ENCODE assay signal across 2 cellular contexts in the genomic region with DNA sequence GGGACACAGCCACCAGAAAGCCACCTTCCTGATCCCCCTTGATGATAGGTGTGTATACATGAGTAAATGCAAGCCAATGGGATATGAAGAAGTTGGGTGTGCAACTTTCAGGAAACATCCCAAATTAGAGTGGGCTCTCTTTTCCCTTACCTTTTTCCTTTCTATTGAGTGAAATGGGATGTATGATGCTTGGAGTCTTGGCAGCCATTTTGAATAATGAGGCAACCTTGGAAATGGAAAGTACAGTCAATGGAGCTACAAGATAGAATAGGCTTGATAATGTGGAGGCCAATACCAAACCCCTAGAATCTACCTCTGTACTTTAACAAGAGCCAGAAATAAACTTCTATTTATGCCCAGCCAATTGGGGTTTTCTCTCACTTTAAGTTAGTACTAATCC.
A peak's percentile ranks its signal among the peaks of the same experiment; 100 is the strongest.
TF ChIP-seq lines count a peak whose summit lies in the region.

No MANE protein-coding gene starts in this region.

TF ChIP-seq in IMR-90, 13 proteins besides CTCF, POLR2A, EP300 and RAD21:
- no peak for TF ChIP-seq RCOR1 (IDR thresholded peaks at IDR 0.05; ENCODE audit: insufficient replicate concordance, low read length)
- TF ChIP-seq MAFK (IDR thresholded peaks at IDR 0.05; ENCODE audit: low read depth, low read length), result no peak
- TF ChIP-seq NFE2L2 (IDR thresholded peaks at IDR 0.05; ENCODE audit: low read depth, low read length), result no peak
- TF ChIP-seq SMC3 (IDR thresholded peaks at IDR 0.05; ENCODE audit: low read depth, low read length), result no peak
- no peak for TF ChIP-seq CHD1 (IDR thresholded peaks at IDR 0.05; ENCODE audit: low read depth, low read length)
- TF ChIP-seq MAZ (IDR thresholded peaks at IDR 0.05; ENCODE audit: borderline replicate concordance, low read depth, low read length), result no peak
- TF ChIP-seq, protein P1, sequence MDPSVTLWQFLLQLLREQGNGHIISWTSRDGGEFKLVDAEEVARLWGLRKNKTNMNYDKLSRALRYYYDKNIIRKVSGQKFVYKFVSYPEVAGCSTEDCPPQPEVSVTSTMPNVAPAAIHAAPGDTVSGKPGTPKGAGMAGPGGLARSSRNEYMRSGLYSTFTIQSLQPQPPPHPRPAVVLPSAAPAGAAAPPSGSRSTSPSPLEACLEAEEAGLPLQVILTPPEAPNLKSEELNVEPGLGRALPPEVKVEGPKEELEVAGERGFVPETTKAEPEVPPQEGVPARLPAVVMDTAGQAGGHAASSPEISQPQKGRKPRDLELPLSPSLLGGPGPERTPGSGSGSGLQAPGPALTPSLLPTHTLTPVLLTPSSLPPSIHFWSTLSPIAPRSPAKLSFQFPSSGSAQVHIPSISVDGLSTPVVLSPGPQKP (IDR thresholded peaks at IDR 0.05; ENCODE audit: borderline replicate concordance, low read depth, low read length), result no peak
- TF ChIP-seq, protein P2, sequence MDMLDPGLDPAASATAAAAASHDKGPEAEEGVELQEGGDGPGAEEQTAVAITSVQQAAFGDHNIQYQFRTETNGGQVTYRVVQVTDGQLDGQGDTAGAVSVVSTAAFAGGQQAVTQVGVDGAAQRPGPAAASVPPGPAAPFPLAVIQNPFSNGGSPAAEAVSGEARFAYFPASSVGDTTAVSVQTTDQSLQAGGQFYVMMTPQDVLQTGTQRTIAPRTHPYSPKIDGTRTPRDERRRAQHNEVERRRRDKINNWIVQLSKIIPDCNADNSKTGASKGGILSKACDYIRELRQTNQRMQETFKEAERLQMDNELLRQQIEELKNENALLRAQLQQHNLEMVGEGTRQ (IDR thresholded peaks at IDR 0.05; ENCODE audit: low read depth, low read length), result no peak
- TF ChIP-seq FOS (IDR thresholded peaks at IDR 0.05; ENCODE audit: low read depth, low read length), result no peak
- no peak for TF ChIP-seq RFX5 (IDR thresholded peaks at IDR 0.05; ENCODE audit: low read depth, low read length)
- TF ChIP-seq CEBPB (IDR thresholded peaks at IDR 0.05; ENCODE audit: low read depth, low read length), result no peak
- no peak for TF ChIP-seq MXI1 (IDR thresholded peaks at IDR 0.05; ENCODE audit: borderline replicate concordance, low read depth, low read length)
- no peak for TF ChIP-seq BHLHE40 (IDR thresholded peaks at IDR 0.05; ENCODE audit: low read depth, low read length)

TF ChIP-seq in GM12878, 131 proteins besides CTCF, POLR2A, EP300 and RAD21:
- TF ChIP-seq JUND (IDR thresholded peaks at IDR 0.05; ENCODE audit: low read depth, low read length) (no peak), YY1 (IDR thresholded peaks at IDR 0.05; ENCODE audit: low read depth, low read length) (peak; percentile 61; the same call in 1 of the 2 replicates)
